In the genomic region with DNA sequence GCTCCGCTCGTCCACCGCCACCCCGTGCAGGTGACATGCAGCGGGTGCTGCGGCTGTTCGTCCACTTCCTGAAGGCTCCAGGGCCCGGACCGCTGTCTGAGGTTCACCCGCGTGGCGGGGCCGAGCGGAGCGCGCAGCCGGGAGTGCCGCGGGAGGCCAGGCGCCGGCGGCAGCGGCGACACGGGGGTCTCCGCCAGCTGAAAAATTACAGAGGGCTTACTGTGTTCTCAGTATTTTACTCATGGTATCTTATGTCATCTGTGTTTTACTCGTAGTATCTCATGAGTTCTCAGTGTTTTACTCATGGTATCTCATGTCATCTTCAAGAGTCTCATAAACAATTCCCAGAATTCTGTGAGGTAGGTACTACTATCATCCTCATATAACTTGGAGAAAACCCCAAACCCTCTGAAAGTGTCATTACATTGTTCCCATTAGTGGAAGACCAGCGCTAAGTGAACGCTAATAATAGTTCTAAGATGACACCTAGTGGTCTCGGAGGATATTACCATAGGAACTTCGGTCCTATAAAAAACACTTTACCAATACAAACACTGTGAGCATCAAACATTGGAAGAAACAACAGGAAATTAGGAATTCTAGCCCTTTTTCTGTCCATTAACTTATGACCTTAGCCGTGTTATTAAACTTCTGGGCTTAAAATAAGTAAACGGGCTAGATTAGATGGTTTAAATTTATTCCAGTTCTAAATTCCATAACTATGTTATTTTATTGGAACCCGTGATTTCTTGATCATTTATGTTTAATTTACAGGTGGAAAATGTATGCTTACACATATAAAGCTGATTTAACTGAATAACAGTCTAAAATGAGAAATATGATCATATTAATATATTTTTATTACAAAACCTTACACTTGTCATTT, we compare ENCODE assay signal across 8 cellular contexts. TPM values are rescaled to one million over a fixed set of nuclear protein-coding genes. Genes with fewer than 3 reads are reported as not detected.
DNase-seq lines count a peak whose midpoint lies in the region; ATAC-seq lines count a peak whose summit lies in the region.

No MANE protein-coding gene starts in this region.

- H3K36me3 ChIP-seq in BLaER1 (no peaks in the 10 kb centered on the region), endocrine pancreas (ENCODE audit: control insufficient read depth, insufficient read depth, low read length) (no peaks in the 10 kb centered on the region), subcutaneous abdominal adipose tissue (ENCODE audit: control insufficient read depth in 5 of 5, insufficient read depth in 5 of 5, low read length in 5 of 5) (no peaks in the 10 kb centered on the region)

- H3K9me3 ChIP-seq in BLaER1: 0 out of 2 replicates have a peak, but pooled peaks cover 7% of the 10 kb centered on the region
- H3K9me3 ChIP-seq in endocrine pancreas (ENCODE audit: control insufficient read depth, low read length): no peaks in the 10 kb centered on the region
- H3K9me3 ChIP-seq in subcutaneous abdominal adipose tissue (ENCODE audit: control insufficient read depth in 5 of 5, low read length in 5 of 5): no peaks in the 10 kb centered on the region

- intact Hi-C loops in activated CD4-positive, alpha-beta T cell treated with anti-CD3 and anti-CD28 coated beads for 36 hours (cut with DNase I, micrococcal nuclease): loop anchor here (1.0 to 2.0 kb wide), 4 partner anchors 32 to 324 kb away; partner anchors contain the start of genes AK7 (in 1 of the 2), ATG2B (in 1 of the 2) and GSKIP (in 1 of the 2)

- H3K4me2 ChIP-seq in BLaER1: peak overlapping the region; percentile 66

- POLR2A ChIA-PET in activated CD4-positive, alpha-beta T cell treated with anti-CD3 and anti-CD28 coated beads for 36 hours (lab: Charles Lee): no interaction called here

- H3K9ac ChIP-seq in BLaER1: peak overlapping the region; percentile 30; the same call in 1 of the 2 replicates
- peak overlapping the region; percentile 7 for H3K9ac ChIP-seq in endocrine pancreas (ENCODE audit: control insufficient read depth, insufficient read depth, low read length)
- peak overlapping the region in 3 of 5 donors; percentile 33 to 62 (median 52) for H3K9ac ChIP-seq in subcutaneous abdominal adipose tissue (ENCODE audit: low read length in 5 of 5)

- no peak overlapping the region for H3K27ac Mint-ChIP-seq in activated CD4-positive, alpha-beta T cell treated with anti-CD3 and anti-CD28 coated beads for 36 hours

- peak; percentile 80 for DNase-seq in NCI-H2171 treated with DMSO at 0.1 percent for 48 hours (lab: John Stamatoyannopoulos, UW)
- peak; percentile 53 for DNase-seq in activated CD4-positive, alpha-beta T cell treated with anti-CD3 and anti-CD28 coated beads for 36 hours
- peak; percentile 78 for DNase-seq in midbrain (lab: John Stamatoyannopoulos, UW)

- no peaks in the 10 kb centered on the region for H3K27me3 ChIP-seq in BLaER1
- no peaks in the 10 kb centered on the region for H3K27me3 ChIP-seq in endocrine pancreas (ENCODE audit: control insufficient read depth, insufficient read depth, low read length)
- H3K27me3 ChIP-seq in subcutaneous abdominal adipose tissue (ENCODE audit: control insufficient read depth in 5 of 5, insufficient read depth in 4 of 5, low read length in 5 of 5): peaks cover 0 to 10% (median 6%) of the 10 kb centered on the region in 5 donors

- CTCF ChIA-PET in activated CD4-positive, alpha-beta T cell treated with anti-CD3 and anti-CD28 coated beads for 36 hours (lab: Charles Lee): interaction anchor here (0.6 to 1.8 kb wide), 10 partner anchors 10 to 324 kb away, joined by 3 to 9 read pairs (median 3); no protein-coding TSS in a partner anchor

- ATAC-seq in GM18861 (IDR thresholded peaks at IDR 0.05; ENCODE audit: unreplicated experiment) (peak; percentile 81), HG03139 (IDR thresholded peaks at IDR 0.05; ENCODE audit: unreplicated experiment) (peak; percentile 71)
- peak; percentile 77 for ATAC-seq in activated CD4-positive, alpha-beta T cell treated with anti-CD3 and anti-CD28 coated beads for 36 hours

- H3K27me3 Mint-ChIP-seq in activated CD4-positive, alpha-beta T cell treated with anti-CD3 and anti-CD28 coated beads for 36 hours: peaks cover 3% of the 10 kb centered on the region

- no peaks in the 10 kb centered on the region for H3K9me3 Mint-ChIP-seq in activated CD4-positive, alpha-beta T cell treated with anti-CD3 and anti-CD28 coated beads for 36 hours (ENCODE audit: low read depth)

- no peaks in the 10 kb centered on the region for H3K36me3 Mint-ChIP-seq in activated CD4-positive, alpha-beta T cell treated with anti-CD3 and anti-CD28 coated beads for 36 hours (ENCODE audit: low read depth)

- H3K4me3 ChIP-seq in BLaER1 (peak overlapping the region; percentile 54), endocrine pancreas (ENCODE audit: control insufficient read depth, insufficient read depth, low read length) (peak overlapping the region; percentile 76), subcutaneous abdominal adipose tissue (ENCODE audit: low read depth in 1 of 5, low read length in 5 of 5) (peak overlapping the region; percentile 13 to 66 (median 51))

- H4K20me1 ChIP-seq in BLaER1: no peaks in the 10 kb centered on the region

- H3K4me3 Mint-ChIP-seq in activated CD4-positive, alpha-beta T cell treated with anti-CD3 and anti-CD28 coated beads for 36 hours: peak overlapping the region; percentile 54

- H3K27ac ChIP-seq in BLaER1: no peak overlapping the region
- H3K27ac ChIP-seq in subcutaneous abdominal adipose tissue (ENCODE audit: low read depth, low read length): no peak overlapping the region

- H3K4me1 Mint-ChIP-seq in activated CD4-positive, alpha-beta T cell treated with anti-CD3 and anti-CD28 coated beads for 36 hours: peaks cover 2% of the 10 kb centered on the region

- H3K4me1 ChIP-seq in BLaER1: peaks cover 5% of the 10 kb centered on the region; the same call in 1 of the 2 replicates
- H3K4me1 ChIP-seq in endocrine pancreas (ENCODE audit: control insufficient read depth, insufficient read depth, low read length): no peaks in the 10 kb centered on the region
- peaks cover 0 to 9% (median 8%) of the 10 kb centered on the region in 5 donors for H3K4me1 ChIP-seq in subcutaneous abdominal adipose tissue (ENCODE audit: control insufficient read depth in 5 of 5, insufficient read depth in 5 of 5, low read length in 5 of 5)

RNA-seq across cellular contexts. Expression of gene AK7, which starts 32.4 kb away (rescaled TPM):
- 1 to 10 TPM; 2.1 to 2.7 TPM for total RNA-seq in activated CD4-positive, alpha-beta T cell treated with anti-CD3 and anti-CD28 coated beads for 36 hours
